1 cellular context compared by ENCODE assay signal in the genomic region with DNA sequence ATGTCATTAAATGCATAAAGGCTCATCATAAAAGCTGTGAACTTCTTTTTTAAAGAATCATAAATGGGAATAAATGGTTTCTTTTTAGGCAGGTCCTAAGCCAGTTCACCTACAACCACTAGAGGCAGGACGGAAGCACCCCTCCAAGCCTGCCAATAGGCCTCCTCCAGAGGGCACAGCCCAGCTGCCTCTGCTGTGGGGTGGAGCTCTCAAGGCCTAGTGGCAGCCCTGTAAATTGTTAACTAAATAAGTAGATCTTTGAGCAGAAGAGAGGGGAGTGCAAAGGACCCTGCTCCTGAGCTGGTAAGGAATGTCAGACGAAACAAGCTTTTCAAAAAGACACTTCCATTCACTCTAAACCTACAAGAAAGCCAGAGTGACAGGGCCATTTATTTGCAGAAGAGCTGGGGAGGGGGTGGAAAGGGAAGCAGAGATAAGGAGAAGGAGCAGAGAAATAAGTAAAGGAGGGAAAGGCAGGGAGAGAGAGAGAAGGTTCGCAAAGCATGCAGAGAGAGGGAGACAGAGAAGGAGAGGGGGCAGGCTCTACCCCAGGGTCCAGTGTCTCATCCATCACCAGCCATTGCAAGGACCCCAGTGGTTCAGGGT.
TF ChIP-seq lines count a peak whose summit lies in the region.

No MANE protein-coding gene starts in this region.

TF ChIP-seq in HepG2, 621 proteins besides CTCF, POLR2A, EP300 and RAD21 (continued from another document and continues in another):
- TF ChIP-seq, protein P1, sequence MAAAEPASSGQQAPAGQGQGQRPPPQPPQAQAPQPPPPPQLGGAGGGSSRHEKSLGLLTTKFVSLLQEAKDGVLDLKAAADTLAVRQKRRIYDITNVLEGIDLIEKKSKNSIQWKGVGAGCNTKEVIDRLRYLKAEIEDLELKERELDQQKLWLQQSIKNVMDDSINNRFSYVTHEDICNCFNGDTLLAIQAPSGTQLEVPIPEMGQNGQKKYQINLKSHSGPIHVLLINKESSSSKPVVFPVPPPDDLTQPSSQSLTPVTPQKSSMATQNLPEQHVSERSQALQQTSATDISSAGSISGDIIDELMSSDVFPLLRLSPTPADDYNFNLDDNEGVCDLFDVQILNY (CRISPR knock-in tag; conservative IDR thresholded peaks at IDR 0.05) = no peak
- TF ChIP-seq, protein P2, sequence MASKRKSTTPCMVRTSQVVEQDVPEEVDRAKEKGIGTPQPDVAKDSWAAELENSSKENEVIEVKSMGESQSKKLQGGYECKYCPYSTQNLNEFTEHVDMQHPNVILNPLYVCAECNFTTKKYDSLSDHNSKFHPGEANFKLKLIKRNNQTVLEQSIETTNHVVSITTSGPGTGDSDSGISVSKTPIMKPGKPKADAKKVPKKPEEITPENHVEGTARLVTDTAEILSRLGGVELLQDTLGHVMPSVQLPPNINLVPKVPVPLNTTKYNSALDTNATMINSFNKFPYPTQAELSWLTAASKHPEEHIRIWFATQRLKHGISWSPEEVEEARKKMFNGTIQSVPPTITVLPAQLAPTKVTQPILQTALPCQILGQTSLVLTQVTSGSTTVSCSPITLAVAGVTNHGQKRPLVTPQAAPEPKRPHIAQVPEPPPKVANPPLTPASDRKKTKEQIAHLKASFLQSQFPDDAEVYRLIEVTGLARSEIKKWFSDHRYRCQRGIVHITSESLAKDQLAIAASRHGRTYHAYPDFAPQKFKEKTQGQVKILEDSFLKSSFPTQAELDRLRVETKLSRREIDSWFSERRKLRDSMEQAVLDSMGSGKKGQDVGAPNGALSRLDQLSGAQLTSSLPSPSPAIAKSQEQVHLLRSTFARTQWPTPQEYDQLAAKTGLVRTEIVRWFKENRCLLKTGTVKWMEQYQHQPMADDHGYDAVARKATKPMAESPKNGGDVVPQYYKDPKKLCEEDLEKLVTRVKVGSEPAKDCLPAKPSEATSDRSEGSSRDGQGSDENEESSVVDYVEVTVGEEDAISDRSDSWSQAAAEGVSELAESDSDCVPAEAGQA (IDR thresholded peaks at IDR 0.05; ENCODE audit: low read depth) = no peak
- TF ChIP-seq, protein P2 (CRISPR knock-in tag; IDR thresholded peaks at IDR 0.05; ENCODE audit: borderline replicate concordance) = no peak
- peak; percentile 57; the same call in 1 of the 2 replicates for TF ChIP-seq ZNF644 (CRISPR knock-in tag; IDR thresholded peaks at IDR 0.05; ENCODE audit: low read depth)
- TF ChIP-seq, protein P3, sequence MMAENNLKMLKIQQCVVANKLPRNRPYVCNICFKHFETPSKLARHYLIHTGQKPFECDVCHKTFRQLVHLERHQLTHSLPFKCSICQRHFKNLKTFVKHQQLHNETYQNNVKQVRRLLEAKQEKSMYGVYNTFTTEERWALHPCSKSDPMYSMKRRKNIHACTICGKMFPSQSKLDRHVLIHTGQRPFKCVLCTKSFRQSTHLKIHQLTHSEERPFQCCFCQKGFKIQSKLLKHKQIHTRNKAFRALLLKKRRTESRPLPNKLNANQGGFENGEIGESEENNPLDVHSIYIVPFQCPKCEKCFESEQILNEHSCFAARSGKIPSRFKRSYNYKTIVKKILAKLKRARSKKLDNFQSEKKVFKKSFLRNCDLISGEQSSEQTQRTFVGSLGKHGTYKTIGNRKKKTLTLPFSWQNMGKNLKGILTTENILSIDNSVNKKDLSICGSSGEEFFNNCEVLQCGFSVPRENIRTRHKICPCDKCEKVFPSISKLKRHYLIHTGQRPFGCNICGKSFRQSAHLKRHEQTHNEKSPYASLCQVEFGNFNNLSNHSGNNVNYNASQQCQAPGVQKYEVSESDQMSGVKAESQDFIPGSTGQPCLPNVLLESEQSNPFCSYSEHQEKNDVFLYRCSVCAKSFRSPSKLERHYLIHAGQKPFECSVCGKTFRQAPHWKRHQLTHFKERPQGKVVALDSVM (CRISPR knock-in tag; IDR thresholded peaks at IDR 0.05) = 0 out of 2 replicates have a peak, but pooled peaks have one; percentile 37
- TF ChIP-seq ZNF180 (CRISPR knock-in tag; IDR thresholded peaks at IDR 0.05; ENCODE audit: borderline replicate concordance, low read depth) = no peak
- TF ChIP-seq MXD4 (CRISPR knock-in tag; IDR thresholded peaks at IDR 0.05) = no peak
- TF ChIP-seq HNRNPH1 (optimal IDR thresholded peaks at IDR 0.05; ENCODE audit: low read depth, low read length) = no peak
- no peak for TF ChIP-seq ZFP36L1 (CRISPR knock-in tag; IDR thresholded peaks at IDR 0.05)
- TF ChIP-seq CENPX (CRISPR knock-in tag; IDR thresholded peaks at IDR 0.05) = no peak
- no peak for TF ChIP-seq POLR2AphosphoS2 (IDR thresholded peaks at IDR 0.05; ENCODE audit: low read depth, low read length)
- TF ChIP-seq NFIC (IDR thresholded peaks at IDR 0.05; ENCODE audit: low read length) = no peak
- TF ChIP-seq ZC3H4 (CRISPR knock-in tag; IDR thresholded peaks at IDR 0.05; ENCODE audit: borderline replicate concordance) = no peak
- no peak for TF ChIP-seq RFXAP (CRISPR knock-in tag; IDR thresholded peaks at IDR 0.05; ENCODE audit: borderline replicate concordance)
- TF ChIP-seq KMT2B (CRISPR knock-in tag; IDR thresholded peaks at IDR 0.05) = no peak
- TF ChIP-seq SP4 (CRISPR knock-in tag; IDR thresholded peaks at IDR 0.05) = 0 out of 2 replicates have a peak, but pooled peaks have one; percentile 23
- TF ChIP-seq CENPT (CRISPR knock-in tag; IDR thresholded peaks at IDR 0.05; ENCODE audit: low read depth) = no peak
- TF ChIP-seq PPARG (CRISPR knock-in tag; conservative IDR thresholded peaks at IDR 0.05) = no peak
- no peak for TF ChIP-seq ZNF264 (CRISPR knock-in tag; IDR thresholded peaks at IDR 0.05)
- peak; percentile 20; the same call in 1 of the 2 replicates for TF ChIP-seq RXRB (CRISPR knock-in tag; IDR thresholded peaks at IDR 0.05; ENCODE audit: borderline replicate concordance)
- TF ChIP-seq AGO1 (IDR thresholded peaks at IDR 0.05; ENCODE audit: low read depth, low read length, poor library complexity, severe bottlenecking) = no peak
- no peak for TF ChIP-seq FOXM1 (CRISPR knock-in tag; IDR thresholded peaks at IDR 0.05)
- no peak for TF ChIP-seq ARID2 (CRISPR knock-in tag; IDR thresholded peaks at IDR 0.05; ENCODE audit: borderline replicate concordance)
- TF ChIP-seq, protein P4, sequence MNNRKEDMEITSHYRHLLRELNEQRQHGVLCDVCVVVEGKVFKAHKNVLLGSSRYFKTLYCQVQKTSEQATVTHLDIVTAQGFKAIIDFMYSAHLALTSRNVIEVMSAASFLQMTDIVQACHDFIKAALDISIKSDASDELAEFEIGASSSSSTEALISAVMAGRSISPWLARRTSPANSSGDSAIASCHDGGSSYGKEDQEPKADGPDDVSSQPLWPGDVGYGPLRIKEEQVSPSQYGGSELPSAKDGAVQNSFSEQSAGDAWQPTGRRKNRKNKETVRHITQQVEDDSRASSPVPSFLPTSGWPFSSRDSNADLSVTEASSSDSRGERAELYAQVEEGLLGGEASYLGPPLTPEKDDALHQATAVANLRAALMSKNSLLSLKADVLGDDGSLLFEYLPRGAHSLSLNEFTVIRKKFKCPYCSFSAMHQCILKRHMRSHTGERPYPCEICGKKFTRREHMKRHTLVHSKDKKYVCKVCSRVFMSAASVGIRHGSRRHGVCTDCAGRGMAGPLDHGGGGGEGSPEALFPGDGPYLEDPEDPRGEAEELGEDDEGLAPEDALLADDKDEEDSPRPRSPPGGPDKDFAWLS (CRISPR knock-in tag; IDR thresholded peaks at IDR 0.05; ENCODE audit: borderline replicate concordance) = no peak
- peak; percentile 38; the same call in 1 of the 2 replicates for TF ChIP-seq ZNF331 (CRISPR knock-in tag; IDR thresholded peaks at IDR 0.05)
- no peak for TF ChIP-seq ZNF605 (CRISPR knock-in tag; IDR thresholded peaks at IDR 0.05)
- TF ChIP-seq EEA1 (CRISPR knock-in tag; IDR thresholded peaks at IDR 0.05; ENCODE audit: borderline replicate concordance) = no peak
- no peak for TF ChIP-seq XBP1 (CRISPR knock-in tag; IDR thresholded peaks at IDR 0.05)
- TF ChIP-seq RNF2 (conservative IDR thresholded peaks at IDR 0.05; ENCODE audit: low read depth) = no peak
- no peak for TF ChIP-seq ZNF205 (CRISPR knock-in tag; IDR thresholded peaks at IDR 0.05)
- TF ChIP-seq POGZ (CRISPR knock-in tag; IDR thresholded peaks at IDR 0.05) = no peak
- TF ChIP-seq SRY (CRISPR knock-in tag; IDR thresholded peaks at IDR 0.05) = no peak
- no peak for TF ChIP-seq TBX2 (CRISPR knock-in tag; IDR thresholded peaks at IDR 0.05; ENCODE audit: borderline replicate concordance)
- TF ChIP-seq, protein P5, sequence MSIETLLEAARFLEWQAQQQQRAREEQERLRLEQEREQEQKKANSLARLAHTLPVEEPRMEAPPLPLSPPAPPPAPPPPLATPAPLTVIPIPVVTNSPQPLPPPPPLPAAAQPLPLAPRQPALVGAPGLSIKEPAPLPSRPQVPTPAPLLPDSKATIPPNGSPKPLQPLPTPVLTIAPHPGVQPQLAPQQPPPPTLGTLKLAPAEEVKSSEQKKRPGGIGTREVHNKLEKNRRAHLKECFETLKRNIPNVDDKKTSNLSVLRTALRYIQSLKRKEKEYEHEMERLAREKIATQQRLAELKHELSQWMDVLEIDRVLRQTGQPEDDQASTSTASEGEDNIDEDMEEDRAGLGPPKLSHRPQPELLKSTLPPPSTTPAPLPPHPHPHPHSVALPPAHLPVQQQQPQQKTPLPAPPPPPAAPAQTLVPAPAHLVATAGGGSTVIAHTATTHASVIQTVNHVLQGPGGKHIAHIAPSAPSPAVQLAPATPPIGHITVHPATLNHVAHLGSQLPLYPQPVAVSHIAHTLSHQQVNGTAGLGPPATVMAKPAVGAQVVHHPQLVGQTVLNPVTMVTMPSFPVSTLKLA (IDR thresholded peaks at IDR 0.05) = no peak
- TF ChIP-seq DR1 (CRISPR knock-in tag; IDR thresholded peaks at IDR 0.05) = no peak
- no peak for TF ChIP-seq IKZF4 (CRISPR knock-in tag; IDR thresholded peaks at IDR 0.05; ENCODE audit: borderline replicate concordance, low read depth, not compliant biosample characterization)
- no peak for TF ChIP-seq TOPORS (CRISPR knock-in tag; IDR thresholded peaks at IDR 0.05)
- no peak for TF ChIP-seq IRF2 (CRISPR knock-in tag; IDR thresholded peaks at IDR 0.05)
- TF ChIP-seq ZNF468 (CRISPR knock-in tag; IDR thresholded peaks at IDR 0.05) = no peak
- TF ChIP-seq, protein P6, sequence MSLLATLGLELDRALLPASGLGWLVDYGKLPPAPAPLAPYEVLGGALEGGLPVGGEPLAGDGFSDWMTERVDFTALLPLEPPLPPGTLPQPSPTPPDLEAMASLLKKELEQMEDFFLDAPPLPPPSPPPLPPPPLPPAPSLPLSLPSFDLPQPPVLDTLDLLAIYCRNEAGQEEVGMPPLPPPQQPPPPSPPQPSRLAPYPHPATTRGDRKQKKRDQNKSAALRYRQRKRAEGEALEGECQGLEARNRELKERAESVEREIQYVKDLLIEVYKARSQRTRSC (CRISPR knock-in tag; IDR thresholded peaks at IDR 0.05; ENCODE audit: low read depth) = no peak
- TF ChIP-seq ZNF672 (CRISPR knock-in tag; IDR thresholded peaks at IDR 0.05) = no peak
- TF ChIP-seq, protein P7, sequence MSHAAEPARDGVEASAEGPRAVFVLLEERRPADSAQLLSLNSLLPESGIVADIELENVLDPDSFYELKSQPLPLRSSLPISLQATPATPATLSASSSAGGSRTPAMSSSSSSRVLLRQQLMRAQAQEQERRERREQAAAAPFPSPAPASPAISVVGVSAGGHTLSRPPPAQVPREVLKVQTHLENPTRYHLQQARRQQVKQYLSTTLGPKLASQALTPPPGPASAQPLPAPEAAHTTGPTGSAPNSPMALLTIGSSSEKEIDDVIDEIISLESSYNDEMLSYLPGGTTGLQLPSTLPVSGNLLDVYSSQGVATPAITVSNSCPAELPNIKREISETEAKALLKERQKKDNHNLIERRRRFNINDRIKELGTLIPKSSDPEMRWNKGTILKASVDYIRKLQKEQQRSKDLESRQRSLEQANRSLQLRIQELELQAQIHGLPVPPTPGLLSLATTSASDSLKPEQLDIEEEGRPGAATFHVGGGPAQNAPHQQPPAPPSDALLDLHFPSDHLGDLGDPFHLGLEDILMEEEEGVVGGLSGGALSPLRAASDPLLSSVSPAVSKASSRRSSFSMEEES (CRISPR knock-in tag; IDR thresholded peaks at IDR 0.05) = no peak
- TF ChIP-seq FOXO1 (CRISPR knock-in tag; IDR thresholded peaks at IDR 0.05) = no peak
- TF ChIP-seq, protein P8, sequence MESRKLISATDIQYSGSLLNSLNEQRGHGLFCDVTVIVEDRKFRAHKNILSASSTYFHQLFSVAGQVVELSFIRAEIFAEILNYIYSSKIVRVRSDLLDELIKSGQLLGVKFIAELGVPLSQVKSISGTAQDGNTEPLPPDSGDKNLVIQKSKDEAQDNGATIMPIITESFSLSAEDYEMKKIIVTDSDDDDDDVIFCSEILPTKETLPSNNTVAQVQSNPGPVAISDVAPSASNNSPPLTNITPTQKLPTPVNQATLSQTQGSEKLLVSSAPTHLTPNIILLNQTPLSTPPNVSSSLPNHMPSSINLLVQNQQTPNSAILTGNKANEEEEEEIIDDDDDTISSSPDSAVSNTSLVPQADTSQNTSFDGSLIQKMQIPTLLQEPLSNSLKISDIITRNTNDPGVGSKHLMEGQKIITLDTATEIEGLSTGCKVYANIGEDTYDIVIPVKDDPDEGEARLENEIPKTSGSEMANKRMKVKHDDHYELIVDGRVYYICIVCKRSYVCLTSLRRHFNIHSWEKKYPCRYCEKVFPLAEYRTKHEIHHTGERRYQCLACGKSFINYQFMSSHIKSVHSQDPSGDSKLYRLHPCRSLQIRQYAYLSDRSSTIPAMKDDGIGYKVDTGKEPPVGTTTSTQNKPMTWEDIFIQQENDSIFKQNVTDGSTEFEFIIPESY (CRISPR knock-in tag; IDR thresholded peaks at IDR 0.05) = no peak
- peak; percentile 38 for TF ChIP-seq SAP130 (CRISPR knock-in tag; IDR thresholded peaks at IDR 0.05; ENCODE audit: low read depth)
- TF ChIP-seq KDM4B (CRISPR knock-in tag; IDR thresholded peaks at IDR 0.05) = no peak
- TF ChIP-seq, protein P9, sequence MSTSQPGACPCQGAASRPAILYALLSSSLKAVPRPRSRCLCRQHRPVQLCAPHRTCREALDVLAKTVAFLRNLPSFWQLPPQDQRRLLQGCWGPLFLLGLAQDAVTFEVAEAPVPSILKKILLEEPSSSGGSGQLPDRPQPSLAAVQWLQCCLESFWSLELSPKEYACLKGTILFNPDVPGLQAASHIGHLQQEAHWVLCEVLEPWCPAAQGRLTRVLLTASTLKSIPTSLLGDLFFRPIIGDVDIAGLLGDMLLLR (CRISPR knock-in tag; IDR thresholded peaks at IDR 0.05) = no peak
- no peak for TF ChIP-seq PCBP1 (IDR thresholded peaks at IDR 0.05; ENCODE audit: borderline replicate concordance, low read depth, low read length)
- no peak for TF ChIP-seq ZSCAN25 (CRISPR knock-in tag; IDR thresholded peaks at IDR 0.05)
- no peak for TF ChIP-seq REXO4 (CRISPR knock-in tag; IDR thresholded peaks at IDR 0.05; ENCODE audit: borderline replicate concordance)
- TF ChIP-seq PHF8 (CRISPR knock-in tag; IDR thresholded peaks at IDR 0.05) = no peak
